Comparison of ENCODE assay signal across 10 cellular contexts in the genomic region with DNA sequence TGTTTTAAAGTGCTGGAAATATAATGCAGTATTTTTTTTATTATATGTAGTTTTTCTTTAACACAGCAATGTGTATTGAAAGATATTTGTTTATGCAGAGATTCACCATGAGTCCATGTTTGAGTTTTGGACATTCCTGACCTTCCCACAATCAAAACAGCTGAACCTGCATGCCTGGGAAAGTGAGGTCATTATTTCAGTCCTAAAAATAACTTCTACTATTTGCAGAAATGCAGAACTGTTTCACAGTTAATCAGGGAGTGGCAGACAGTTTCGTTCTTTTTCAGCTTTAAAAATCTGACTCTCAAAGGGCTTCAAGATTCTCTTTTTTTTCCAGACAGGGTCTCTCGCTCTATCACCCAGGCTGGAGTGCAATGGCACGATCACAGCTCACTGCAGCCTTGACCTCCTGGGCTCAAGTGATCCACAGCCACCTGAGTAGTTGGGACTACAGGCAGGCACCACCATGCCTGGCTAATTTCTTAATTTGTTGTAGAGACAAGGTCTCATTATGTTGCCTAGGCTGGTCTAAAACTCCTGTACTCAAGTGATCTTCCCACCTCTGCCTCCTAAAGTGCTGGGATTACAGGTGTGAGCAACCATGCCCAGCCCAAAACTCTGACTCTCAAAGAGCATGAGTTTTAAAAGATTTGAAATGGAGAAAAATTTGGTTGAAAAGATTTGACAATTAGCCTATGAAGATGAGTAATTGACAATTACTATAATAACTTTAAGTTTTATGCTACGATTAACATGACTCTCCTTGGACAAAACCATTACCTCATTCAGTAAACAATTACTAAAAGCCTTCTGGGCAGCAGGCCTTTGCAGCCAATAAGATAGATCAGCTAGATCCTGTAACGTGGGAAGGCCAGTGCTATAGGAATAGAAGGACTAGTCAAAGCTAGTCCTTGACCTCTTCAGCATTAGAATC. TPM values are rescaled to one million over a fixed set of nuclear protein-coding genes. Genes with fewer than 3 reads are reported as not detected.
DNase-seq lines count a peak whose midpoint lies in the region; ATAC-seq and TF ChIP-seq lines count a peak whose summit lies in the region.
"Had no signal": no experiment of that assay in that cellular context is flagged by ENCODE, and none has a peak within 500 bp of the region (broad histone marks: within the 10 kb centered on the region; RNA-seq: fewer than 3 reads in every experiment).

No MANE protein-coding gene starts in this region.

- DNase-seq in Calu3 (no peak), LNCaP clone FGC (ENCODE audit: low read depth) (peak; percentile 74), G401 (ENCODE audit: low spot score) (no peak), NCI-H748 treated with DMSO at 0.1 percent for 48 hours (lab: John Stamatoyannopoulos, UW) (no peak)
- no peak for DNase-seq in effector memory CD8-positive, alpha-beta T cell
- no peak for DNase-seq in central memory CD4-positive, alpha-beta T cell
- DNase-seq in stimulated activated CD8-positive, alpha-beta memory T cell treated with anti-CD3 and anti-CD28 coated beads, Interleukin-4, amount 100 ng/mL, for 48 hours, result no peak
- DNase-seq: NCI-H446 treated with DMSO at 0.1 percent for 48 hours had no signal

- H3K36me3 Mint-ChIP-seq in Calu3 (ENCODE audit: insufficient read depth, unreplicated experiment) (peaks cover 87% of the 10 kb centered on the region), nephron (ENCODE audit: low read depth) (peaks cover 65% of the 10 kb centered on the region)
- peaks cover 68% of the 10 kb centered on the region for H3K36me3 Mint-ChIP-seq in effector memory CD8-positive, alpha-beta T cell (ENCODE audit: insufficient read depth)

- H3K27me3 Mint-ChIP-seq in Calu3 (ENCODE audit: unreplicated experiment) (no peaks in the 10 kb centered on the region), nephron (ENCODE audit: low read depth) (no peaks in the 10 kb centered on the region)
- no peaks in the 10 kb centered on the region for H3K27me3 Mint-ChIP-seq in effector memory CD8-positive, alpha-beta T cell

- no peak overlapping the region for H3K4me3 ChIP-seq in LNCaP clone FGC (ENCODE audit: low read depth, low read length)

- in situ Hi-C loops in G401 (cut with HindIII; ENCODE audit: low sequenced_read_pairs), result no loop called here

- no TSS peak for BruUV-seq in Calu3 (replicated peaks; lab: Mats Ljungman, UMichigan)

- ATAC-seq in effector memory CD8-positive, alpha-beta T cell (replicated peaks), result no peak

- H3K4me3 Mint-ChIP-seq in Calu3 (ENCODE audit: low read depth, unreplicated experiment) (no peak overlapping the region), nephron (peak overlapping the region in 1 of 3 experiments; percentile 51)
- H3K4me3 Mint-ChIP-seq in effector memory CD8-positive, alpha-beta T cell, result peak overlapping the region in 1 of 2 donors; percentile 25

- peaks cover 59% of the 10 kb centered on the region for H3K4me1 Mint-ChIP-seq in Calu3 (ENCODE audit: low read depth, unreplicated experiment)
- peaks cover 46 to 74% of the 10 kb centered on the region in 2 donors for H3K4me1 Mint-ChIP-seq in effector memory CD8-positive, alpha-beta T cell (ENCODE audit: low read depth in 2 of 2)
- H3K4me1 Mint-ChIP-seq in nephron, result peaks cover 51% of the 10 kb centered on the region

- TF ChIP-seq CTCF in Calu3 (IDR thresholded peaks at IDR 0.05; ENCODE audit: unreplicated experiment) (no peak), LNCaP clone FGC (IDR thresholded peaks at IDR 0.05; ENCODE audit: control insufficient read depth, extremely low read depth, insufficient read depth) (no peak), nephron (IDR thresholded peaks at IDR 0.05; ENCODE audit: unreplicated experiment in 3 of 3) (no peak)

- H3K27ac Mint-ChIP-seq in Calu3 (ENCODE audit: unreplicated experiment), result peak overlapping the region; percentile 13
- peak overlapping the region; percentile 77 to 83 for H3K27ac Mint-ChIP-seq in effector memory CD8-positive, alpha-beta T cell
- peak overlapping the region; percentile 14 to 81 (median 49) for H3K27ac Mint-ChIP-seq in nephron

- intact Hi-C loops in Calu3 (cut with micrococcal nuclease; ENCODE audit: unreplicated experiment), result no loop called here

- H3K9me3 Mint-ChIP-seq in Calu3 (ENCODE audit: low read depth, unreplicated experiment) (no peaks in the 10 kb centered on the region), nephron (no peaks in the 10 kb centered on the region)
- H3K9me3 Mint-ChIP-seq in effector memory CD8-positive, alpha-beta T cell, result no peaks in the 10 kb centered on the region
- H3K9me3 Mint-ChIP-seq: brain had no signal

- CTCF ChIA-PET in Calu3 (lab: Charles Lee), result interaction anchor here (0.7 kb wide), 1 partner anchor 9 kb away, joined by 3 read pairs; the partner anchor contains the start of gene MYL12A

RNA-seq across cellular contexts. Expression of gene MYL12B, which starts 5.0 kb away (rescaled TPM):
- 523 and 564 TPM in 2 replicates for total RNA-seq in Calu3 (2022)
- 803 and 820 TPM in 2 replicates for total RNA-seq in G401 (2014; rRNA removed; shearing (Covaris generic))

RNA-seq across cellular contexts. Expression of gene MYL12A, which starts 9.4 kb away (rescaled TPM):
- total RNA-seq in Calu3 (2022), result 428 and 464 TPM in 2 replicates
- total RNA-seq in G401 (2014; rRNA removed; shearing (Covaris generic)), result 1,097 and 1,243 TPM in 2 replicates

RNA-seq across cellular contexts. Expression of gene MYOM1, which starts 37.2 kb away (rescaled TPM):
- total RNA-seq in Calu3 (2022), result 16.5 and 20.4 TPM in 2 replicates
- 0.06 and 0.17 TPM in 2 replicates for total RNA-seq in G401 (2014; rRNA removed; shearing (Covaris generic))

Comparison
In these comparisons a context has a peak if more than half of its experiments do, and no peak if none do; other contexts are left out.
1. H3K27ac Mint-ChIP-seq: peak in every context shown above with its lines; median percentile 80 in effector memory CD8-positive, alpha-beta T cell; 49 in nephron; 13 in Calu3.
2. RNA of gene MYOM1, which starts 37.2 kb away (total RNA-seq): 16.5 to 20.4 TPM in Calu3; 0.06 to 0.17 TPM in G401; every median in the first group is over 10 times any median in the second.